Comparison of ENCODE assay signal across 29 cellular contexts in the genomic region with DNA sequence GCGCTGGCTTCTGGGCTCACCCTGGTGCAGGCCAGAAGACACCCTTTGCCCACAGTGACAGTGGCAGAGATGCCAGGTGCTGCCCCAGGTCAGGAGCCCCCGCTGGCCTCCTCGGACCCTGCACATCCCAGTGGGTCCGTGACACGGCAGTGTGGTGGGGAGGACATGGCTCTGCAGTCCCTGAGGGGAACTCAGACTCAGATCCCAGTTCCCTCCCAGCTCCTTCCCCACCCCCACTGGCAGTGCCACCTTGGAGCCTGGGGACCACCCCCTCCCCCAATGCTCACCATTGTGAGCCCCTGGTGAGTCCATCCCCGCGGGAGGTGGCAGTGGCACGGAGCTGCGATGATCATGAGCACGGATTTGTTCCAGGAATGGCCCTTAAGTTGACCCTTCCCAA. TPM values are rescaled to one million over a fixed set of nuclear protein-coding genes. Genes with fewer than 3 reads are reported as not detected.
DNase-seq lines count a peak whose midpoint lies in the region; ATAC-seq, FAIRE-seq and TF ChIP-seq lines count a peak whose summit lies in the region.
"Had no signal": no experiment of that assay in that cellular context is flagged by ENCODE, and none has a peak within 500 bp of the region (broad histone marks: within the 10 kb centered on the region; RNA-seq: fewer than 3 reads in every experiment).

No MANE protein-coding gene starts in this region.

- intact Hi-C loops in left ventricle myocardium superior (cut with micrococcal nuclease) (no loop called here), left ventricle myocardium inferior (cut with micrococcal nuclease) (no loop called here), kidney (cut with DNase I) (no loop called here)

- ATAC-seq in left ventricle myocardium superior, result no peak
- no peak for ATAC-seq in omental fat pad (ENCODE audit: low FRiP score)
- ATAC-seq in GM19463 (IDR thresholded peaks at IDR 0.05; ENCODE audit: unreplicated experiment), result no peak
- ATAC-seq: CD8-positive, alpha-beta T cell; GM12878 had no signal

- H3K9me3 Mint-ChIP-seq in HFFc6, result no peaks in the 10 kb centered on the region
- H3K9me3 Mint-ChIP-seq: CD4-positive, alpha-beta T cell; CD8-positive, alpha-beta T cell had no signal

- H3K36me3 ChIP-seq in left ventricle myocardium inferior (no peaks in the 10 kb centered on the region), BLaER1 (no peaks in the 10 kb centered on the region), NT2/D1 (ENCODE audit: insufficient read depth, insufficient read length, low read length) (no peaks in the 10 kb centered on the region), kidney (ENCODE audit: control insufficient read depth in 1 of 2, insufficient read depth in 2 of 2, low read length in 2 of 2) (no peaks in the 10 kb centered on the region)

- H3K9me3 ChIP-seq in left ventricle myocardium inferior (replicated peaks), result no peaks in the 10 kb centered on the region
- no peaks in the 10 kb centered on the region for H3K9me3 ChIP-seq in BLaER1
- H3K9me3 ChIP-seq in NT2/D1 (ENCODE audit: insufficient read depth, low read length), result no peaks in the 10 kb centered on the region
- H3K9me3 ChIP-seq in kidney (ENCODE audit: control insufficient read depth in 1 of 2, low read length in 2 of 2), result no peaks in the 10 kb centered on the region
- H3K9me3 ChIP-seq: A549 had no signal

- H3K4me2 ChIP-seq in BLaER1, result peak overlapping the region; percentile 86
- H3K4me2 ChIP-seq: A549 had no signal

- H3K36me3 Mint-ChIP-seq in HFFc6 (ENCODE audit: low read depth), result no peaks in the 10 kb centered on the region
- H3K36me3 Mint-ChIP-seq: CD8-positive, alpha-beta T cell had no signal

- peaks cover 21% of the 10 kb centered on the region; the same call in 1 of the 2 replicates for H3K27me3 Mint-ChIP-seq in HFFc6 (ENCODE audit: insufficient read depth)
- H3K27me3 Mint-ChIP-seq: B cell; CD4-positive, alpha-beta T cell had no signal

- H3K9ac ChIP-seq in BLaER1 (0 out of 2 replicates have a peak overlapping the region, but pooled peaks have one; percentile 3), NT2/D1 (ENCODE audit: insufficient read length, low read depth) (peak overlapping the region; percentile 3), kidney (ENCODE audit: low read length in 2 of 2) (no peak overlapping the region)

- peak; percentile 20 for DNase-seq in left ventricle myocardium superior
- DNase-seq in left ventricle myocardium inferior, result no peak
- no peak for DNase-seq in NT2/D1 (ENCODE audit: low read depth, low spot score)
- peak; percentile 70 for DNase-seq in kidney
- DNase-seq in HFFc6, result no peak
- DNase-seq in omental fat pad (ENCODE audit: low spot score), result no peak
- DNase-seq: AML-193; Caco-2; Calu3; CD4-positive, alpha-beta T cell; CD8-positive, alpha-beta T cell; DMS 273 treated with DMSO at 0.1 percent for 48 hours; DMS153; DMS53; DND-41; EL; GDM1 had no signal

- H3K4me3 ChIP-seq in left ventricle myocardium inferior (no peak overlapping the region), BLaER1 (no peak overlapping the region), NT2/D1 (ENCODE audit: insufficient read length, low read depth) (no peak overlapping the region), kidney (ENCODE audit: low read length in 2 of 2) (no peak overlapping the region)
- H3K4me3 ChIP-seq: A549, GM12878 had no signal

- TF ChIP-seq CTCF in left ventricle myocardium inferior (IDR thresholded peaks at IDR 0.05; ENCODE audit: borderline replicate concordance), result no peak
- TF ChIP-seq CTCF in kidney (IDR thresholded peaks at IDR 0.05; ENCODE audit: borderline replicate concordance, extremely low read depth, insufficient read depth), result no peak
- TF ChIP-seq CTCF in HFFc6 (IDR thresholded peaks at IDR 0.05), result no peak
- no peak for TF ChIP-seq CTCF in omental fat pad (IDR thresholded peaks at IDR 0.05)

- H3K27ac Mint-ChIP-seq in HFFc6, result no peak overlapping the region
- H3K27ac Mint-ChIP-seq: B cell; CD4-positive, alpha-beta T cell; CD8-positive, alpha-beta T cell had no signal

- H4K20me1 ChIP-seq in BLaER1, result peaks cover 6% of the 10 kb centered on the region; the same call in 1 of the 2 replicates

- peaks cover 47% of the 10 kb centered on the region for H3K27me3 ChIP-seq in left ventricle myocardium inferior (ENCODE audit: low read depth)
- H3K27me3 ChIP-seq in BLaER1, result no peaks in the 10 kb centered on the region
- no peaks in the 10 kb centered on the region for H3K27me3 ChIP-seq in NT2/D1 (ENCODE audit: insufficient read depth, insufficient read length)

- H3K4me3 Mint-ChIP-seq in HFFc6, result no peak overlapping the region
- H3K4me3 Mint-ChIP-seq: B cell; CD4-positive, alpha-beta T cell; CD8-positive, alpha-beta T cell had no signal

- FAIRE-seq in kidney (lab: Jason Lieb, UNC), result no peak
- FAIRE-seq: A549, D721Med, GM12878, GM12892, GM18507 had no signal

- H3K4me1 ChIP-seq in left ventricle myocardium inferior (no peaks in the 10 kb centered on the region), BLaER1 (peaks cover 98% of the 10 kb centered on the region), NT2/D1 (ENCODE audit: insufficient read depth, insufficient read length) (peaks cover 25% of the 10 kb centered on the region), kidney (ENCODE audit: control insufficient read depth in 1 of 2, insufficient read depth in 1 of 2, low read depth in 1 of 2, low read length in 2 of 2) (peaks cover 0 to 6% of the 10 kb centered on the region in 2 donors)
- H3K4me1 ChIP-seq: A549, Caco-2 had no signal

- H3K27ac ChIP-seq in left ventricle myocardium inferior (replicated peaks) (no peak overlapping the region), BLaER1 (no peak overlapping the region), kidney (ENCODE audit: low read depth in 2 of 2, low read length in 2 of 2) (no peak overlapping the region)
- H3K27ac ChIP-seq: 22Rv1, A549, C4-2B had no signal

- no peaks in the 10 kb centered on the region for H3K4me1 Mint-ChIP-seq in HFFc6 (ENCODE audit: low read depth)

RNA-seq across cellular contexts. Expression of gene CCDC187, which starts 0.6 kb away (rescaled TPM):
- total RNA-seq in left ventricle myocardium superior (not detected), left ventricle myocardium inferior (not detected), kidney (2.3 TPM), omental fat pad (not detected)
- polyA plus RNA-seq in kidney (ENCODE audit: insufficient read depth, low read depth, low replicate concordance), result 0.84 TPM
- not detected for total RNA-seq in HFFc6 (2021; fragmentation: NEBNext Ultra II Directional; extraction: Animal tissue kit (Norgen Biotek cat#: 25700))
- total RNA-seq: CD4-positive, alpha-beta T cell; Daoy had no signal
- polyA plus RNA-seq: BJ had no signal

RNA-seq across cellular contexts. Expression of gene GPSM1, which starts 22.9 kb away (rescaled TPM):
- 61.7 TPM for total RNA-seq in left ventricle myocardium superior
- total RNA-seq in left ventricle myocardium inferior, result 69.0 TPM
- total RNA-seq in kidney, result 11.6 TPM
- 11.9 TPM for polyA plus RNA-seq in kidney (ENCODE audit: insufficient read depth, low read depth, low replicate concordance)
- 10 to 100 TPM; 50.9 to 60.2 (median 55.0) TPM for total RNA-seq in HFFc6 (2021; fragmentation: NEBNext Ultra II Directional; extraction: Animal tissue kit (Norgen Biotek cat#: 25700))
- 10 to 100 TPM in 1 of 4 donors, 1 to 10 TPM in 3; 5.0 to 20.5 (median 7.3) TPM for total RNA-seq in omental fat pad

RNA-seq across cellular contexts. Expression of gene QSOX2, which starts 58.8 kb away (rescaled TPM):
- total RNA-seq in left ventricle myocardium superior (8.7 TPM), left ventricle myocardium inferior (8.0 TPM), kidney (10.1 TPM), omental fat pad (10 to 100 TPM in 1 of 4 donors, 1 to 10 TPM in 3; 5.6 to 18.5 (median 6.6) TPM)
- polyA plus RNA-seq in kidney (ENCODE audit: insufficient read depth, low read depth, low replicate concordance), result 4.0 TPM
- total RNA-seq in HFFc6 (2021; fragmentation: NEBNext Ultra II Directional; extraction: Animal tissue kit (Norgen Biotek cat#: 25700)), result 10 to 100 TPM; 20.1 to 24.9 (median 21.9) TPM

RNA-seq across cellular contexts. Expression of gene DNLZ, which starts 59.1 kb away (rescaled TPM):
- total RNA-seq in left ventricle myocardium superior (40.2 TPM), left ventricle myocardium inferior (37.6 TPM), kidney (22.1 TPM), omental fat pad (10 to 100 TPM; 16.5 to 36.7 (median 19.8) TPM)
- polyA plus RNA-seq in kidney (ENCODE audit: insufficient read depth, low read depth, low replicate concordance), result 30.4 TPM
- 10 to 100 TPM; 28.5 to 33.3 (median 30.4) TPM for total RNA-seq in HFFc6 (2021; fragmentation: NEBNext Ultra II Directional; extraction: Animal tissue kit (Norgen Biotek cat#: 25700))

Comparison
In these comparisons a context has a peak if more than half of its experiments do, and no peak if none do; other contexts are left out.
1. DNase-seq: peak in left ventricle myocardium superior (single experiment) and kidney (single experiment); none in left ventricle myocardium inferior (single experiment), NT2/D1 (single experiment), HFFc6 (single experiment) and omental fat pad (single experiment).
2. H3K9ac ChIP-seq: peak in BLaER1 (single experiment) and NT2/D1 (single experiment); none in kidney (0 of 2).